In the genomic region with DNA sequence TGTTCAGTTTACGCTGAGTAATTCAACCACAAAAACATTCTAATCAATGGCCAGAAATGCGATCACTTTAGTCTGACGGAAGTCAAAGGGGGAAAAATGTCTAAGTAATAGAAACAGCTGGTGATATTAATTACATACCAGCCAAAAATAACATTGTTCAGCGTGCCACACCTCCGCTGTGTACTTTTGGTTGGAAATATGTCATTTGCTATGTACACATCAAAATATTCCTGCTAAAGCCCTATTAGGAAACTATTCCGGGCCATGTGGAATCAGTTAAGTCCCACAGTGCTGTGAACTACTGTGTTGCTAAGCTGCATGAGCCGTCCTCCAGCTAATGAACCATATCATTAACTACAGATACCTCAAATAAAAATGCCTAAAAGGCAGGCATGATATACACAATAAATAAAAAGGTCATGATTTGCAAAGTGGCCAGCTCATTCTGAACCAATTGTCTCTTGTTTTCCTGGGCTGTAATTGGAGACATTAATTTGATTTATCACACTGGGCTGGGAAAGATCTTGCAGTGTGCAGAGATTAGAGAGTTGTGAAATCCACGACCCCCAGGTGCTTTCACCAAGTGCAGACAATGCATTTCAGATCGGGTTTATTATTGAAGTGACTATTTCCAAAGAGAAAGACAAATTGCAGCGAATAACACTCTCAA, we compare ENCODE assay signal across 14 cellular contexts.
DNase-seq lines count a peak whose midpoint lies in the region; TF ChIP-seq lines count a peak whose summit lies in the region.
"Had no signal": no experiment of that assay in that cellular context is flagged by ENCODE, and none has a peak within 500 bp of the region (broad histone marks: within the 10 kb centered on the region; RNA-seq: fewer than 3 reads in every experiment).

No MANE protein-coding gene starts in this region.

- POLR2A ChIA-PET in AG04449 (lab: Yijun Ruan, JAX), result interaction anchor here (0.8 kb wide), 1 partner anchor 42 kb away, joined by 4 read pairs; no protein-coding TSS in a partner anchor

- H3K9me3 ChIP-seq in SK-N-MC (ENCODE audit: low read depth, low read length), result no peaks in the 10 kb centered on the region
- H3K9me3 ChIP-seq: BLaER1 had no signal

- CTCF ChIA-PET in AG04449 (lab: Yijun Ruan, JAX), result interaction anchor here (0.9 to 1.2 kb wide), 2 partner anchors 275 to 358 kb away, joined by 3 read pairs; no protein-coding TSS in a partner anchor

- TF ChIP-seq POLR2A in erythroblast (IDR thresholded peaks at IDR 0.05; ENCODE audit: low read length), result no peak

- TF ChIP-seq CTCF in AG04449 (IDR thresholded peaks at IDR 0.05; ENCODE audit: insufficient read depth, low read length, missing control alignments) (no peak), HFF-Myc (IDR thresholded peaks at IDR 0.05; ENCODE audit: low read depth, low read length, missing control alignments) (no peak), fibroblast of villous mesenchyme (IDR thresholded peaks at IDR 0.05; ENCODE audit: insufficient read depth, low read depth, low read length) (no peak), GM13977 (IDR thresholded peaks at IDR 0.05; ENCODE audit: extremely low read depth, insufficient read depth, missing control alignments) (no peak)

- H3K4me3 ChIP-seq in AG04449 (ENCODE audit: low read depth, low read length) (no peak overlapping the region), HFF-Myc (replicated peaks; ENCODE audit: low read depth, low read length) (no peak overlapping the region), SK-N-MC (peak overlapping the region; percentile 36; the same call in 1 of the 2 replicates), fibroblast of villous mesenchyme (ENCODE audit: low read depth, low read length) (no peak overlapping the region)
- H3K4me3 ChIP-seq: BLaER1 had no signal

- H3K9ac ChIP-seq in SK-N-MC (ENCODE audit: insufficient read length), result no peak overlapping the region
- H3K9ac ChIP-seq: BLaER1 had no signal

- H3K36me3 ChIP-seq in SK-N-MC (ENCODE audit: insufficient read depth, low read length), result no peaks in the 10 kb centered on the region
- H3K36me3 ChIP-seq: BLaER1 had no signal

- no peak overlapping the region for H3K27ac ChIP-seq in SK-N-MC
- H3K27ac ChIP-seq: BLaER1 had no signal

- in situ Hi-C loops in GM13977 (cut with MboI; ENCODE audit: low pct_unique_long_range_greater_than_20kb, low sequenced_read_pairs, unreplicated experiment), result no loop called here

- DNase-seq in AG04449 (ENCODE audit: low read depth, low spot score) (peak; percentile 87), HFF-Myc (ENCODE audit: extremely low read depth, low read depth) (peak; percentile 87), SK-N-MC (ENCODE audit: low read depth, low spot score) (peak; percentile 16), fibroblast of villous mesenchyme (ENCODE audit: low read depth) (peak; percentile 92), erythroblast (lab: John Stamatoyannopoulos, UW) (no peak), H4 (ENCODE audit: low spot score) (no peak), RKO (ENCODE audit: low spot score) (no peak), GM13977 (ENCODE audit: low spot score) (no peak)
- DNase-seq: activated CD4-positive, alpha-beta memory T cell treated with anti-CD3 and anti-CD28 coated beads for 36 hours; activated naive CD4-positive, alpha-beta T cell treated with Interleukin-2 at 50 U/mL for 16 hours; left ventricle myocardium superior; stimulated activated CD4-positive, alpha-beta T cell treated with anti-CD3 and anti-CD28 coated beads, Interleukin-1b, Interleukin-23, amount 100 ng/mL, for 48 hours; T-helper 2 cell had no signal

Comparison
In these comparisons a context has a peak if more than half of its experiments do, and no peak if none do; other contexts are left out.
1. DNase-seq: peak in AG04449 (single experiment), HFF-Myc (single experiment), SK-N-MC (single experiment) and fibroblast of villous mesenchyme (single experiment); none in erythroblast (0 of 2), H4 (single experiment), RKO (single experiment) and GM13977 (single experiment).